In the genomic region with DNA sequence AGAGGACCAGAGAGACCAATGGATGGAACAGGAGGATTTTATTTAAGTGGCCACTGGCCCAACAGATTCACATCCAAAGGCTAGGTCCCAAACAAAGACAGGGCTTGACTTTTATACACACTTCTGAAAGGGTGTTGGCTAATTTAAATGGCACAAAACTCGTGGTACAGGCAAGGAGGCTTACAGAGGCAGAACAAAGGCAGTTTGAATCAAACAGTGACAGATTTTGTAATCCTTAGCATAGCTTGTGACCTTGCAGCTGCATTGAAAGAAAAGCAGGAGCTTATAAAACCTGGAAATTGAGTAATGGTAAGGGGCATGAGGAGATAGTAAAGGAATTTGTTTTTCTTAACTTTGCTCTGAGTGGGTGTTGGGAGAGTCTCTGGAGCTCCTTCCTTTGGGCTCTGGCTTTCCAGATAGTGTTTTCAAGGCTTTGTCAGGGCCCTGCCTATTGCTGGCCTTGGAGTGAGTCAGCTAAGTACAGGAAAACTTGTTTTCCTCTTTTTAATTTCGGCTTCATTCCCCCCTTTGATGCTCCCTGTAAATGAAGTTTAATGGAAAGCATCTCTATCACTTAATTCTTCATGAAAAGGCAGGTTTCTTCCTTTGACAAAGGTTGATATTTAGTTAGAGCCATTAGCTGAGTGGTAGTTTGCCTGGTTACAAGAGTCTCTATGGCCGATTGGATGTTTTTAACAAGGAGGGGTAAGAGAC, we compare ENCODE assay signal across 1 cellular context.
TF ChIP-seq lines count a peak whose summit lies in the region.

No MANE protein-coding gene starts in this region.

TF ChIP-seq in HepG2, 621 proteins besides CTCF, POLR2A, EP300 and RAD21 (continued from another document):
- TF ChIP-seq, protein P1, sequence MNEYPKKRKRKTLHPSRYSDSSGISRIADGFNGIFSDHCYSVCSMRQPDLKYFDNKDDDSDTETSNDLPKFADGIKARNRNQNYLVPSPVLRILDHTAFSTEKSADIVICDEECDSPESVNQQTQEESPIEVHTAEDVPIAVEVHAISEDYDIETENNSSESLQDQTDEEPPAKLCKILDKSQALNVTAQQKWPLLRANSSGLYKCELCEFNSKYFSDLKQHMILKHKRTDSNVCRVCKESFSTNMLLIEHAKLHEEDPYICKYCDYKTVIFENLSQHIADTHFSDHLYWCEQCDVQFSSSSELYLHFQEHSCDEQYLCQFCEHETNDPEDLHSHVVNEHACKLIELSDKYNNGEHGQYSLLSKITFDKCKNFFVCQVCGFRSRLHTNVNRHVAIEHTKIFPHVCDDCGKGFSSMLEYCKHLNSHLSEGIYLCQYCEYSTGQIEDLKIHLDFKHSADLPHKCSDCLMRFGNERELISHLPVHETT (CRISPR knock-in tag; conservative IDR thresholded peaks at IDR 0.05) = no peak
- TF ChIP-seq, protein P2, sequence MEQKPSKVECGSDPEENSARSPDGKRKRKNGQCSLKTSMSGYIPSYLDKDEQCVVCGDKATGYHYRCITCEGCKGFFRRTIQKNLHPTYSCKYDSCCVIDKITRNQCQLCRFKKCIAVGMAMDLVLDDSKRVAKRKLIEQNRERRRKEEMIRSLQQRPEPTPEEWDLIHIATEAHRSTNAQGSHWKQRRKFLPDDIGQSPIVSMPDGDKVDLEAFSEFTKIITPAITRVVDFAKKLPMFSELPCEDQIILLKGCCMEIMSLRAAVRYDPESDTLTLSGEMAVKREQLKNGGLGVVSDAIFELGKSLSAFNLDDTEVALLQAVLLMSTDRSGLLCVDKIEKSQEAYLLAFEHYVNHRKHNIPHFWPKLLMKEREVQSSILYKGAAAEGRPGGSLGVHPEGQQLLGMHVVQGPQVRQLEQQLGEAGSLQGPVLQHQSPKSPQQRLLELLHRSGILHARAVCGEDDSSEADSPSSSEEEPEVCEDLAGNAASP (CRISPR knock-in tag; IDR thresholded peaks at IDR 0.05; ENCODE audit: borderline replicate concordance) = no peak
